ENCODE assay signal across 16 cellular contexts in genomic region chr1:115142616-115143015, GRCh38. TPM values are rescaled to one million over a fixed set of nuclear protein-coding genes. Genes with fewer than 3 reads are reported as not detected.
DNase-seq lines count a peak whose midpoint lies in the region; ATAC-seq and TF ChIP-seq lines count a peak whose summit lies in the region.
"Had no signal": no experiment of that assay in that cellular context is flagged by ENCODE, and none has a peak within 500 bp of the region (broad histone marks: within the 10 kb centered on the region; RNA-seq: fewer than 3 reads in every experiment).

No MANE protein-coding gene starts in this region.

- H3K9me3 ChIP-seq in RWPE2 (ENCODE audit: severe bottlenecking) (no peaks in the 10 kb centered on the region), ovary (no peaks in the 10 kb centered on the region), body of pancreas (no peaks in the 10 kb centered on the region)
- H3K9me3 ChIP-seq: HAP-1, stomach had no signal

- intact Hi-C loops in ovary (cut with DNase I) (loop anchor here in 3 of 4 donors (5.0 to 10.0 kb wide), 4 partner anchors 122 to 325 kb away; partner anchors contain the start of gene NGF (in 1 of the 3)), body of pancreas (cut with DNase I) (no loop called here)

- peak; percentile 29 for TF ChIP-seq CTCF in RWPE2 (IDR thresholded peaks at IDR 0.05; ENCODE audit: poor library complexity, severe bottlenecking)
- peak; percentile 45 for TF ChIP-seq CTCF in fibroblast of the aortic adventitia (IDR thresholded peaks at IDR 0.05; ENCODE audit: insufficient read depth, low read length)
- TF ChIP-seq CTCF in ovary (IDR thresholded peaks at IDR 0.05): no peak
- no peak for TF ChIP-seq CTCF in GM13977 (IDR thresholded peaks at IDR 0.05; ENCODE audit: extremely low read depth, insufficient read depth, missing control alignments)
- no peak for TF ChIP-seq CTCF in body of pancreas (IDR thresholded peaks at IDR 0.05)

- no peaks in the 10 kb centered on the region for H3K27me3 ChIP-seq in RWPE2 (ENCODE audit: insufficient read depth, poor library complexity, severe bottlenecking)
- H3K27me3 ChIP-seq in ovary: no peaks in the 10 kb centered on the region
- no peaks in the 10 kb centered on the region for H3K27me3 ChIP-seq in body of pancreas
- H3K27me3 ChIP-seq: stomach had no signal

- DNase-seq in NCI-H146 (lab: John Stamatoyannopoulos, UW): peak; percentile 44
- DNase-seq in NCI-H146 treated with DMSO at 0.1 percent for 48 hours (lab: John Stamatoyannopoulos, UW; ENCODE audit: unreplicated experiment): no peak
- no peak for DNase-seq in RWPE2 (ENCODE audit: low spot score)
- peak; percentile 85 for DNase-seq in fibroblast of the aortic adventitia (ENCODE audit: low read depth)
- peak in 3 of 5 donors; percentile 14 to 47 (median 25) for DNase-seq in ovary
- DNase-seq in GM13977 (ENCODE audit: low spot score): no peak
- no peak for DNase-seq in body of pancreas
- DNase-seq: central memory CD4-positive, alpha-beta T cell; mesendoderm; NCI-H1694; nucleus accumbens; stomach had no signal

- in situ Hi-C loops in GM13977 (cut with MboI; ENCODE audit: low pct_unique_long_range_greater_than_20kb, low sequenced_read_pairs, unreplicated experiment): no loop called here

- H3K4me1 ChIP-seq in RWPE2 (ENCODE audit: insufficient read depth, poor library complexity, severe bottlenecking) (no peaks in the 10 kb centered on the region), ovary (ENCODE audit: insufficient read depth) (peaks cover 3% of the 10 kb centered on the region), body of pancreas (no peaks in the 10 kb centered on the region)
- H3K4me1 ChIP-seq: HAP-1 had no signal

- ATAC-seq in RWPE2 (ENCODE audit: low read depth): no peak
- ATAC-seq in HG03280 (IDR thresholded peaks at IDR 0.05; ENCODE audit: unreplicated experiment): no peak
- no peak for ATAC-seq in body of pancreas
- ATAC-seq: K562 had no signal

- H3K36me3 ChIP-seq in RWPE2 (ENCODE audit: low read depth) (no peaks in the 10 kb centered on the region), ovary (no peaks in the 10 kb centered on the region), body of pancreas (replicated peaks in 1 of 2; ENCODE audit: insufficient read depth in 1 of 2, low read depth in 2 of 2) (no peaks in the 10 kb centered on the region)
- H3K36me3 ChIP-seq: HAP-1, stomach had no signal

- TF ChIP-seq EP300 in ovary (IDR thresholded peaks at IDR 0.05): no peak

- TF ChIP-seq POLR2A in ovary (IDR thresholded peaks at IDR 0.05) (no peak), body of pancreas (IDR thresholded peaks at IDR 0.05) (no peak)

- WGBS in ovary, 3 donors: 35 to 51% (median 38%) methylated on average over 3 of the region's 3 CpGs
- 47 to 50% methylated on average over 3 of the region's 3 CpGs for WGBS in body of pancreas, 2 donors

- H3K4me3 ChIP-seq in RWPE2 (ENCODE audit: severe bottlenecking) (no peak overlapping the region), fibroblast of the aortic adventitia (ENCODE audit: low read depth, low read length) (no peak overlapping the region), ovary (no peak overlapping the region), body of pancreas (no peak overlapping the region)
- H3K4me3 ChIP-seq: HAP-1, K562, skin epidermis, stomach had no signal

- H3K27ac ChIP-seq in RWPE2 (ENCODE audit: poor library complexity, severe bottlenecking): no peak overlapping the region
- H3K27ac ChIP-seq in ovary: no peak overlapping the region
- no peak overlapping the region for H3K27ac ChIP-seq in body of pancreas
- H3K27ac ChIP-seq: skin epidermis, stomach had no signal

RNA-seq across cellular contexts. Expression of gene TSPAN2, which starts 53.3 kb away (rescaled TPM):
- 0.18 and 2.5 TPM in 2 replicates for total RNA-seq in fibroblast of the aortic adventitia (ENCODE audit: low replicate concordance)
- 10 to 100 TPM in 2 of 7 donors, 1 to 10 TPM in 5; 1.7 to 21.4 (median 4.1) TPM for total RNA-seq in ovary
- 10 to 100 TPM in 1 of 2 donors, 1 to 10 TPM in 1; 3.5 to 12.5 TPM for polyA plus RNA-seq in ovary
- total RNA-seq in body of pancreas: 1 to 10 TPM; 2.6 to 4.0 TPM
- total RNA-seq: K562 had no signal
- polyA plus RNA-seq: K562 had no signal

Comparison
In these comparisons a context has a peak if more than half of its experiments do, and no peak if none do; other contexts are left out.
1. DNase-seq: peak in NCI-H146 (single experiment), fibroblast of the aortic adventitia (single experiment) and ovary (3 of 5); none in NCI-H146 treated with DMSO at 0.1 percent for 48 hours (single experiment), RWPE2 (single experiment), GM13977 (single experiment) and body of pancreas (0 of 4).
2. CTCF ChIP-seq: peak in RWPE2 (single experiment) and fibroblast of the aortic adventitia (single experiment); none in ovary (0 of 3), GM13977 (single experiment) and body of pancreas (0 of 7).